In the genomic region with DNA sequence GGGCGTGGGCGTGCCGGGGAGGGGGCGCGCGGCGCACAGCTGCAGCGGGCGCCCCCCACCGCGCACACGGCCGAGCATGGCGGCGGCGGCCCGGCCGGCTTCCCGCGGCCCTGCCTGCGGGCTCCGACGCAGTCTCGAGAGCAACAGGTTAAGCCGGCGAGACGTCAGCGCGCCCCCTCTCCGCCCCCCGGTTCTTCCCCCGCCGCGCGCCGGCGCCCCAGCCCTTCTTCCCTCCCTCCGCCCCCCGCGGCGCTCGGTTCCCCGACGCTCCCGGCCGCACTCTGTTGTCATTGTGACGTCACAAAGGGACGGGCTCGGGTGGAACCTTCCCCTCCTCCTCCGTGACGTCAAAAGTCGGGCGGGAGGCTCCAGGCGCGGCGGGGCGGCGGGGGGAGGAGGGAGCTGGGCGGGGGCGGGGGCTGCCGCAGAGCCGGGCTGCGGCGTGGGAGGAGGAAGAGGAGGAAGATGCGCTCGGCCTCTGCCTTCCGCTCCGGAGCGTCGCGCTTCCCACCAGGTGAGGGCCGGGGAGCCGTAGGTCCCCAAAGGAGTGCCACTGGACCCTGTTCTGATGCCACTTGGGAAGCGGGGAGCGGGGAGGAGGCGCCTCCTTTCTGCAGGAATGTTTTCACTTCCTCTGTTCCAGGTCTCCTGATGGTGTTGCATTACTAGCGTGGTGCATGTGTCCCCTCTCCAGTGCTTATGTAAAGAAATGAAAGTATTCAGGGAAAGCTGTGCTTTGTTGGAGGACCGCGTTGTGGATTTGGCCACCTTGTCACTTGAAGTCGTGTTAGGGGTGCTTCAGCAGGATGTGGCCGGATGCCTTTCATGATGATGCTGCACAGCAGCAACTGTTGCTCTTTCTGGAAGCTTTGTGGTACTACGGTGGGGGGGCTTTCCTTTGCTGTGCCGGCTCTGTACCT, we compare ENCODE assay signal across 1 cellular context.
TF ChIP-seq lines count a peak whose summit lies in the region.

No MANE protein-coding gene starts in this region.

TF ChIP-seq in HepG2, 621 proteins besides CTCF, POLR2A, EP300 and RAD21 (continued from another document and continues in another):
- TF ChIP-seq, protein P1, sequence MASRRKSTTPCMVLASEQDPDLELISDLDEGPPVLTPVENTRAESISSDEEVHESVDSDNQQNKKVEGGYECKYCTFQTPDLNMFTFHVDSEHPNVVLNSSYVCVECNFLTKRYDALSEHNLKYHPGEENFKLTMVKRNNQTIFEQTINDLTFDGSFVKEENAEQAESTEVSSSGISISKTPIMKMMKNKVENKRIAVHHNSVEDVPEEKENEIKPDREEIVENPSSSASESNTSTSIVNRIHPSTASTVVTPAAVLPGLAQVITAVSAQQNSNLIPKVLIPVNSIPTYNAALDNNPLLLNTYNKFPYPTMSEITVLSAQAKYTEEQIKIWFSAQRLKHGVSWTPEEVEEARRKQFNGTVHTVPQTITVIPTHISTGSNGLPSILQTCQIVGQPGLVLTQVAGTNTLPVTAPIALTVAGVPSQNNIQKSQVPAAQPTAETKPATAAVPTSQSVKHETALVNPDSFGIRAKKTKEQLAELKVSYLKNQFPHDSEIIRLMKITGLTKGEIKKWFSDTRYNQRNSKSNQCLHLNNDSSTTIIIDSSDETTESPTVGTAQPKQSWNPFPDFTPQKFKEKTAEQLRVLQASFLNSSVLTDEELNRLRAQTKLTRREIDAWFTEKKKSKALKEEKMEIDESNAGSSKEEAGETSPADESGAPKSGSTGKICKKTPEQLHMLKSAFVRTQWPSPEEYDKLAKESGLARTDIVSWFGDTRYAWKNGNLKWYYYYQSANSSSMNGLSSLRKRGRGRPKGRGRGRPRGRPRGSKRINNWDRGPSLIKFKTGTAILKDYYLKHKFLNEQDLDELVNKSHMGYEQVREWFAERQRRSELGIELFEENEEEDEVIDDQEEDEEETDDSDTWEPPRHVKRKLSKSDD (CRISPR knock-in tag; IDR thresholded peaks at IDR 0.05; ENCODE audit: low read depth), result peak; percentile 99
- TF ChIP-seq, protein P2, sequence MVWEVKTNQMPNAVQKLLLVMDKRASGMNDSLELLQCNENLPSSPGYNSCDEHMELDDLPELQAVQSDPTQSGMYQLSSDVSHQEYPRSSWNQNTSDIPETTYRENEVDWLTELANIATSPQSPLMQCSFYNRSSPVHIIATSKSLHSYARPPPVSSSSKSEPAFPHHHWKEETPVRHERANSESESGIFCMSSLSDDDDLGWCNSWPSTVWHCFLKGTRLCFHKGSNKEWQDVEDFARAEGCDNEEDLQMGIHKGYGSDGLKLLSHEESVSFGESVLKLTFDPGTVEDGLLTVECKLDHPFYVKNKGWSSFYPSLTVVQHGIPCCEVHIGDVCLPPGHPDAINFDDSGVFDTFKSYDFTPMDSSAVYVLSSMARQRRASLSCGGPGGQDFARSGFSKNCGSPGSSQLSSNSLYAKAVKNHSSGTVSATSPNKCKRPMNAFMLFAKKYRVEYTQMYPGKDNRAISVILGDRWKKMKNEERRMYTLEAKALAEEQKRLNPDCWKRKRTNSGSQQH (CRISPR knock-in tag; IDR thresholded peaks at IDR 0.05; ENCODE audit: low read depth), result no peak
- TF ChIP-seq, protein P3, sequence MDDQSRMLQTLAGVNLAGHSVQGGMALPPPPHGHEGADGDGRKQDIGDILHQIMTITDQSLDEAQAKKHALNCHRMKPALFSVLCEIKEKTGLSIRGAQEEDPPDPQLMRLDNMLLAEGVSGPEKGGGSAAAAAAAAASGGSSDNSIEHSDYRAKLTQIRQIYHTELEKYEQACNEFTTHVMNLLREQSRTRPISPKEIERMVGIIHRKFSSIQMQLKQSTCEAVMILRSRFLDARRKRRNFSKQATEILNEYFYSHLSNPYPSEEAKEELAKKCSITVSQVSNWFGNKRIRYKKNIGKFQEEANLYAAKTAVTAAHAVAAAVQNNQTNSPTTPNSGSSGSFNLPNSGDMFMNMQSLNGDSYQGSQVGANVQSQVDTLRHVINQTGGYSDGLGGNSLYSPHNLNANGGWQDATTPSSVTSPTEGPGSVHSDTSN (CRISPR knock-in tag; IDR thresholded peaks at IDR 0.05; ENCODE audit: borderline replicate concordance), result no peak
- TF ChIP-seq ZKSCAN8 (CRISPR knock-in tag; IDR thresholded peaks at IDR 0.05; ENCODE audit: borderline replicate concordance), result no peak
- TF ChIP-seq, protein P4, sequence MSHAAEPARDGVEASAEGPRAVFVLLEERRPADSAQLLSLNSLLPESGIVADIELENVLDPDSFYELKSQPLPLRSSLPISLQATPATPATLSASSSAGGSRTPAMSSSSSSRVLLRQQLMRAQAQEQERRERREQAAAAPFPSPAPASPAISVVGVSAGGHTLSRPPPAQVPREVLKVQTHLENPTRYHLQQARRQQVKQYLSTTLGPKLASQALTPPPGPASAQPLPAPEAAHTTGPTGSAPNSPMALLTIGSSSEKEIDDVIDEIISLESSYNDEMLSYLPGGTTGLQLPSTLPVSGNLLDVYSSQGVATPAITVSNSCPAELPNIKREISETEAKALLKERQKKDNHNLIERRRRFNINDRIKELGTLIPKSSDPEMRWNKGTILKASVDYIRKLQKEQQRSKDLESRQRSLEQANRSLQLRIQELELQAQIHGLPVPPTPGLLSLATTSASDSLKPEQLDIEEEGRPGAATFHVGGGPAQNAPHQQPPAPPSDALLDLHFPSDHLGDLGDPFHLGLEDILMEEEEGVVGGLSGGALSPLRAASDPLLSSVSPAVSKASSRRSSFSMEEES (CRISPR knock-in tag; IDR thresholded peaks at IDR 0.05), result no peak
- TF ChIP-seq ZNF557 (CRISPR knock-in tag; IDR thresholded peaks at IDR 0.05), result no peak
- no peak for TF ChIP-seq TCF12 (IDR thresholded peaks at IDR 0.05)
- no peak for TF ChIP-seq TCF12 (CRISPR knock-in tag; IDR thresholded peaks at IDR 0.05)
- TF ChIP-seq, protein P5, sequence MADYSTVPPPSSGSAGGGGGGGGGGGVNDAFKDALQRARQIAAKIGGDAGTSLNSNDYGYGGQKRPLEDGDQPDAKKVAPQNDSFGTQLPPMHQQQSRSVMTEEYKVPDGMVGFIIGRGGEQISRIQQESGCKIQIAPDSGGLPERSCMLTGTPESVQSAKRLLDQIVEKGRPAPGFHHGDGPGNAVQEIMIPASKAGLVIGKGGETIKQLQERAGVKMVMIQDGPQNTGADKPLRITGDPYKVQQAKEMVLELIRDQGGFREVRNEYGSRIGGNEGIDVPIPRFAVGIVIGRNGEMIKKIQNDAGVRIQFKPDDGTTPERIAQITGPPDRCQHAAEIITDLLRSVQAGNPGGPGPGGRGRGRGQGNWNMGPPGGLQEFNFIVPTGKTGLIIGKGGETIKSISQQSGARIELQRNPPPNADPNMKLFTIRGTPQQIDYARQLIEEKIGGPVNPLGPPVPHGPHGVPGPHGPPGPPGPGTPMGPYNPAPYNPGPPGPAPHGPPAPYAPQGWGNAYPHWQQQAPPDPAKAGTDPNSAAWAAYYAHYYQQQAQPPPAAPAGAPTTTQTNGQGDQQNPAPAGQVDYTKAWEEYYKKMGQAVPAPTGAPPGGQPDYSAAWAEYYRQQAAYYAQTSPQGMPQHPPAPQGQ (CRISPR knock-in tag; IDR thresholded peaks at IDR 0.05; ENCODE audit: borderline replicate concordance), result no peak
- no peak for TF ChIP-seq ZBTB1 (CRISPR knock-in tag; IDR thresholded peaks at IDR 0.05; ENCODE audit: borderline replicate concordance)
- TF ChIP-seq, protein P6, sequence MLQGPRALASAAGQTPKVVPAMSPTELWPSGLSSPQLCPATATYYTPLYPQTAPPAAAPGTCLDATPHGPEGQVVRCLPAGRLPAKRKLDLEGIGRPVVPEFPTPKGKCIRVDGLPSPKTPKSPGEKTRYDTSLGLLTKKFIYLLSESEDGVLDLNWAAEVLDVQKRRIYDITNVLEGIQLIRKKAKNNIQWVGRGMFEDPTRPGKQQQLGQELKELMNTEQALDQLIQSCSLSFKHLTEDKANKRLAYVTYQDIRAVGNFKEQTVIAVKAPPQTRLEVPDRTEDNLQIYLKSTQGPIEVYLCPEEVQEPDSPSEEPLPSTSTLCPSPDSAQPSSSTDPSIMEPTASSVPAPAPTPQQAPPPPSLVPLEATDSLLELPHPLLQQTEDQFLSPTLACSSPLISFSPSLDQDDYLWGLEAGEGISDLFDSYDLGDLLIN (CRISPR knock-in tag; IDR thresholded peaks at IDR 0.05; ENCODE audit: borderline replicate concordance), result no peak
- TF ChIP-seq ARID2 (CRISPR knock-in tag; IDR thresholded peaks at IDR 0.05; ENCODE audit: borderline replicate concordance), result 0 out of 2 replicates have a peak, but pooled peaks have one; percentile 43
- TF ChIP-seq MYNN (CRISPR knock-in tag; IDR thresholded peaks at IDR 0.05; ENCODE audit: low read depth), result no peak
- no peak for TF ChIP-seq HOXA7 (CRISPR knock-in tag; IDR thresholded peaks at IDR 0.05)
- TF ChIP-seq NCOA1 (CRISPR knock-in tag; IDR thresholded peaks at IDR 0.05), result no peak
- no peak for TF ChIP-seq DNMT1 (CRISPR knock-in tag; IDR thresholded peaks at IDR 0.05)
- no peak for TF ChIP-seq NFE2 (CRISPR knock-in tag; IDR thresholded peaks at IDR 0.05)
- TF ChIP-seq, protein P7, sequence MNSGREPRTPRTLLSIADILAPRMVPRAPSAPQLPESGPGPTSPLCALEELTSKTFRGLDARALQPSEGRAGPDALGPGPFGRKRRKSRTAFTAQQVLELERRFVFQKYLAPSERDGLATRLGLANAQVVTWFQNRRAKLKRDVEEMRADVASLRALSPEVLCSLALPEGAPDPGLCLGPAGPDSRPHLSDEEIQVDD (CRISPR knock-in tag; IDR thresholded peaks at IDR 0.05; ENCODE audit: borderline replicate concordance), result 0 out of 2 replicates have a peak, but pooled peaks have one; percentile 59
- no peak for TF ChIP-seq CBX5 (CRISPR knock-in tag; IDR thresholded peaks at IDR 0.05; ENCODE audit: borderline replicate concordance)
- no peak for TF ChIP-seq ZNF180 (CRISPR knock-in tag; IDR thresholded peaks at IDR 0.05; ENCODE audit: borderline replicate concordance, low read depth)
- peak; percentile 40; the same call in 1 of the 2 replicates for TF ChIP-seq CEBPG (CRISPR knock-in tag; IDR thresholded peaks at IDR 0.05)
- TF ChIP-seq ZNF484 (CRISPR knock-in tag; IDR thresholded peaks at IDR 0.05; ENCODE audit: borderline replicate concordance, low read depth), result no peak
- TF ChIP-seq, protein P8, sequence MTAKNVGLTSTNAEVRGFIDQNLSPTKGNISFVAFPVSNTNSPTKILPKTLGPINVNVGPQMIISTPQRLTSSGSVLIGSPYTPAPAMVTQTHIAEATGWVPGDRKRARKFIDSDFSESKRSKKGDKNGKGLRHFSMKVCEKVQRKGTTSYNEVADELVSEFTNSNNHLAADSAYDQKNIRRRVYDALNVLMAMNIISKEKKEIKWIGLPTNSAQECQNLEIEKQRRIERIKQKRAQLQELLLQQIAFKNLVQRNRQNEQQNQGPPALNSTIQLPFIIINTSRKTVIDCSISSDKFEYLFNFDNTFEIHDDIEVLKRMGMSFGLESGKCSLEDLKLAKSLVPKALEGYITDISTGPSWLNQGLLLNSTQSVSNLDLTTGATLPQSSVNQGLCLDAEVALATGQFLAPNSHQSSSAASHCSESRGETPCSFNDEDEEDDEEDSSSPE (CRISPR knock-in tag; IDR thresholded peaks at IDR 0.05), result no peak
- TF ChIP-seq THAP11 (CRISPR knock-in tag; IDR thresholded peaks at IDR 0.05), result peak; percentile 87
- TF ChIP-seq U2AF2 (IDR thresholded peaks at IDR 0.05; ENCODE audit: low read depth, low read length), result no peak
- TF ChIP-seq ZC3H4 (CRISPR knock-in tag; IDR thresholded peaks at IDR 0.05; ENCODE audit: borderline replicate concordance), result no peak
- TF ChIP-seq STAG1 (CRISPR knock-in tag; IDR thresholded peaks at IDR 0.05), result peak; percentile 29
- TF ChIP-seq, protein P9, sequence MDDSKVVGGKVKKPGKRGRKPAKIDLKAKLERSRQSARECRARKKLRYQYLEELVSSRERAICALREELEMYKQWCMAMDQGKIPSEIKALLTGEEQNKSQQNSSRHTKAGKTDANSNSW (CRISPR knock-in tag; IDR thresholded peaks at IDR 0.05; ENCODE audit: borderline replicate concordance), result no peak
- no peak for TF ChIP-seq HMGA1 (CRISPR knock-in tag; conservative IDR thresholded peaks at IDR 0.05)
- peak; percentile 55; the same call in 1 of the 2 replicates for TF ChIP-seq ZNF331 (CRISPR knock-in tag; IDR thresholded peaks at IDR 0.05)
- no peak for TF ChIP-seq ZNF674 (CRISPR knock-in tag; IDR thresholded peaks at IDR 0.05; ENCODE audit: low read depth)
- TF ChIP-seq ATF7 (IDR thresholded peaks at IDR 0.05), result peak; percentile 73
- no peak for TF ChIP-seq ATF7 (CRISPR knock-in tag; IDR thresholded peaks at IDR 0.05)
- TF ChIP-seq, protein P10, sequence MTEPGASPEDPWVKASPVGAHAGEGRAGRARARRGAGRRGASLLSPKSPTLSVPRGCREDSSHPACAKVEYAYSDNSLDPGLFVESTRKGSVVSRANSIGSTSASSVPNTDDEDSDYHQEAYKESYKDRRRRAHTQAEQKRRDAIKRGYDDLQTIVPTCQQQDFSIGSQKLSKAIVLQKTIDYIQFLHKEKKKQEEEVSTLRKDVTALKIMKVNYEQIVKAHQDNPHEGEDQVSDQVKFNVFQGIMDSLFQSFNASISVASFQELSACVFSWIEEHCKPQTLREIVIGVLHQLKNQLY (CRISPR knock-in tag; IDR thresholded peaks at IDR 0.05), result no peak
- no peak for TF ChIP-seq HDAC6 (IDR thresholded peaks at IDR 0.05; ENCODE audit: low read depth, low read length)
- TF ChIP-seq, protein P11, sequence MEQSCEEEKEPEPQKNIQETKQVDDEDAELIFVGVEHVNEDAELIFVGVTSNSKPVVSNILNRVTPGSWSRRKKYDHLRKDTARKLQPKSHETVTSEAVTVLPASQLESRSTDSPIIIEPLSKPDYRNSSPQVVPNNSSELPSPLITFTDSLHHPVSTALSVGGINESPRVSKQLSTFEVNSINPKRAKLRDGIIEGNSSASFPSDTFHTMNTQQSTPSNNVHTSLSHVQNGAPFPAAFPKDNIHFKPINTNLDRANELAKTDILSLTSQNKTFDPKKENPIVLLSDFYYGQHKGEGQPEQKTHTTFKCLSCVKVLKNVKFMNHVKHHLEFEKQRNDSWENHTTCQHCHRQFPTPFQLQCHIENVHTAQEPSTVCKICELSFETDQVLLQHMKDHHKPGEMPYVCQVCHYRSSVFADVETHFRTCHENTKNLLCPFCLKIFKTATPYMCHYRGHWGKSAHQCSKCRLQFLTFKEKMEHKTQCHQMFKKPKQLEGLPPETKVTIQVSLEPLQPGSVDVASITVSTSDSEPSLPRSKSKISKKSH (CRISPR knock-in tag; IDR thresholded peaks at IDR 0.05; ENCODE audit: borderline replicate concordance), result no peak
- TF ChIP-seq, protein P12, sequence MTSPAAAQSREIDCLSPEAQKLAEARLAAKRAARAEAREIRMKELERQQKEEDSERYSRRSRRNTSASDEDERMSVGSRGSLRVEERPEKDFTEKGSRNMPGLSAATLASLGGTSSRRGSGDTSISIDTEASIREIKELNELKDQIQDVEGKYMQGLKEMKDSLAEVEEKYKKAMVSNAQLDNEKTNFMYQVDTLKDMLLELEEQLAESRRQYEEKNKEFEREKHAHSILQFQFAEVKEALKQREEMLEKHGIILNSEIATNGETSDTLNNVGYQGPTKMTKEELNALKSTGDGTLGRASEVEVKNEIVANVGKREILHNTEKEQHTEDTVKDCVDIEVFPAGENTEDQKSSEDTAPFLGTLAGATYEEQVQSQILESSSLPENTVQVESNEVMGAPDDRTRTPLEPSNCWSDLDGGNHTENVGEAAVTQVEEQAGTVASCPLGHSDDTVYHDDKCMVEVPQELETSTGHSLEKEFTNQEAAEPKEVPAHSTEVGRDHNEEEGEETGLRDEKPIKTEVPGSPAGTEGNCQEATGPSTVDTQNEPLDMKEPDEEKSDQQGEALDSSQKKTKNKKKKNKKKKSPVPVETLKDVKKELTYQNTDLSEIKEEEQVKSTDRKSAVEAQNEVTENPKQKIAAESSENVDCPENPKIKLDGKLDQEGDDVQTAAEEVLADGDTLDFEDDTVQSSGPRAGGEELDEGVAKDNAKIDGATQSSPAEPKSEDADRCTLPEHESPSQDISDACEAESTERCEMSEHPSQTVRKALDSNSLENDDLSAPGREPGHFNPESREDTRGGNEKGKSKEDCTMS (CRISPR knock-in tag; conservative IDR thresholded peaks at IDR 0.05), result no peak
